8 cellular contexts compared by ENCODE assay signal in the genomic region with DNA sequence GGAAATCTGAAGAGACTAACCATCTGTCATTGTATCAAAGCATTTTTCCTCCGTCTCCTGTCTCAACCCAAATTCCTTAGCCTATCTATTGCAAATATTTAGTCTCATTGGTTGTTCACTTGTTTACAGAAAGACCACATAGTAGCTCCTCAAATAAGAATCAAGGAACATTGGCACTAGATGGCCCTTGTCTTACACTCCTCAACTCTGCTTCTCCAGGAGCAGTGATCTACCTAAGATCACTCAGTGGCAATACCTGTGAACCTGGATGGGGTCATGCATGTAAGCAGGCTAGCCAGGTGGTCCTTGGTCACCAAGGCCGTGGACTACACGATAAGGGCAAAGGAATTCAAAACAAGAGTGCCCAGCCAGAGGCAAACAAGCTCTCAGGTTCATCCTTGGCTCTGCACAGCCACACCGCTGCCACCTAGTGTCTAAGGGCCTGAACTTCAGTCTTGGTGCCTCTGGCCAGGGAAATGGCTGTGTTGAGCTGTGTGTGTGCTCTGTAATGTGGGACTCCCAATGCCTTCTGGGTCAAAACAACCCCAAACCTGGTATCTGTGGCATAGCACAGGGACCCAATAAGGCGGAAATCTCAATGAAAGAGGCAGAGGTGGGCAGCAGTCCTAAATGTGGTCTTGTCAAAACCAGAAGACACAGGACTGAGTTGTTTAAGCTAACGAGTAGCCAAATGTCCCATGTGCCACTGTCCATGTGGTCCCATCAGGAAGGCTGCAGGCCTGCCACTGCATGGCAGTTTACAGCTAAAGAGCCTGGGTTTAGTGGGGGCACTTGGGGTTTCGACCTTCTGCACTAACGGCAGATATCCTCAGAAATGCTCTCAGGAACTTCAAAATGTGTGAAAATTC. TPM values are rescaled to one million over a fixed set of nuclear protein-coding genes. Genes with fewer than 3 reads are reported as not detected.
A peak's percentile ranks its signal among the peaks of the same experiment; 100 is the strongest.
DNase-seq lines count a peak whose midpoint lies in the region; ATAC-seq and TF ChIP-seq lines count a peak whose summit lies in the region.

No MANE protein-coding gene starts in this region.

- peaks cover 0 to 4% (median 3%) of the 10 kb centered on the region in 3 donors for H3K4me1 Mint-ChIP-seq in CD8-positive, alpha-beta memory T cell
- no peaks in the 10 kb centered on the region for H3K4me1 Mint-ChIP-seq in activated CD4-positive, alpha-beta T cell treated with anti-CD3 and anti-CD28 coated beads for 36 hours
- peaks cover 53% of the 10 kb centered on the region for H3K4me1 Mint-ChIP-seq in chondrocyte (ENCODE audit: low read depth)

- no peaks in the 10 kb centered on the region for H3K36me3 ChIP-seq in CD8-positive, alpha-beta memory T cell (ENCODE audit: insufficient read depth, low read length)
- H3K36me3 ChIP-seq in liver (ENCODE audit: control insufficient read depth in 4 of 4, insufficient read depth in 3 of 4, low read depth in 1 of 4, low read length in 3 of 4) = peaks cover 0 to 16% (median 9%) of the 10 kb centered on the region in 4 donors

- no peak overlapping the region for H3K4me3 ChIP-seq in CD8-positive, alpha-beta memory T cell (ENCODE audit: low read length)
- no peak overlapping the region for H3K4me3 ChIP-seq in liver (ENCODE audit: low read depth in 1 of 3, low read length in 3 of 3)

- H3K9me3 ChIP-seq in CD8-positive, alpha-beta memory T cell (ENCODE audit: low read length) = no peaks in the 10 kb centered on the region
- no peaks in the 10 kb centered on the region for H3K9me3 ChIP-seq in liver (ENCODE audit: control insufficient read depth in 4 of 4, low read length in 3 of 4)

- CTCF ChIA-PET in CD8-positive, alpha-beta memory T cell (lab: Charles Lee) = interaction anchor here (0.5 to 2.0 kb wide), 16 partner anchors 10 to 386 kb away, joined by 3 to 10 read pairs (median 4); partner anchors contain the start of genes DCAF6 and MPC2
- CTCF ChIA-PET in activated CD4-positive, alpha-beta T cell treated with anti-CD3 and anti-CD28 coated beads for 36 hours (lab: Charles Lee) = interaction anchor here (0.7 to 3.5 kb wide), 57 partner anchors 10 to 329 kb away, joined by 3 to 41 read pairs (median 4); partner anchors contain the start of gene ADCY10

- DNase-seq in CD8-positive, alpha-beta memory T cell = peak; percentile 34 to 70 (median 41)
- DNase-seq in NCI-H524 (lab: John Stamatoyannopoulos, UW) = peak; percentile 70 to 75
- peak; percentile 84 for DNase-seq in activated CD4-positive, alpha-beta T cell treated with anti-CD3 and anti-CD28 coated beads for 36 hours
- DNase-seq in chondrocyte (ENCODE audit: low spot score) = no peak
- DNase-seq in stimulated activated CD4-positive, alpha-beta T cell treated with anti-CD3 and anti-CD28 coated beads, TNF-alpha, amount 100 ng/mL, for 4 hours (ENCODE audit: low read depth in 3 of 3) = peak; percentile 19 to 46 (median 35)

- no peak overlapping the region for H3K27ac ChIP-seq in CD8-positive, alpha-beta memory T cell (ENCODE audit: low read depth, low read length)
- no peak overlapping the region for H3K27ac ChIP-seq in liver (ENCODE audit: low read depth in 1 of 2, low read length in 2 of 2)

- 54% methylated on average over 8 of the region's 8 CpGs for WGBS in liver

- intact Hi-C loops in activated CD4-positive, alpha-beta T cell treated with anti-CD3 and anti-CD28 coated beads for 36 hours (cut with DNase I, micrococcal nuclease) = loop anchor here (1.0 to 10.0 kb wide), 6 partner anchors 55 to 480 kb away; partner anchors contain the start of genes DCAF6 (in 1 of the 2), GPR161 (in 1 of the 2) and MPC2 (in 1 of the 2)

- POLR2A ChIA-PET in CD8-positive, alpha-beta memory T cell (lab: Charles Lee) = interaction anchor here (0.6 to 0.7 kb wide), 2 partner anchors 100 to 482 kb away, joined by 3 read pairs; no protein-coding TSS in a partner anchor
- POLR2A ChIA-PET in activated CD4-positive, alpha-beta T cell treated with anti-CD3 and anti-CD28 coated beads for 36 hours (lab: Charles Lee) = no interaction called here

- H3K4me1 ChIP-seq in CD8-positive, alpha-beta memory T cell (ENCODE audit: insufficient read depth, low read length) = no peaks in the 10 kb centered on the region
- peaks cover 0 to 8% (median 2%) of the 10 kb centered on the region in 4 donors for H3K4me1 ChIP-seq in liver (ENCODE audit: control insufficient read depth in 4 of 4, insufficient read depth in 4 of 4, low read length in 3 of 4)

- no peak overlapping the region for H3K9ac ChIP-seq in liver (ENCODE audit: low read depth in 1 of 2, low read length in 2 of 2)

- H3K9me3 Mint-ChIP-seq in CD8-positive, alpha-beta memory T cell = no peaks in the 10 kb centered on the region
- no peaks in the 10 kb centered on the region for H3K9me3 Mint-ChIP-seq in activated CD4-positive, alpha-beta T cell treated with anti-CD3 and anti-CD28 coated beads for 36 hours (ENCODE audit: low read depth)
- H3K9me3 Mint-ChIP-seq in chondrocyte (ENCODE audit: low read depth) = no peaks in the 10 kb centered on the region

- H3K36me3 Mint-ChIP-seq in CD8-positive, alpha-beta memory T cell = peaks cover 0 to 8% (median 0%) of the 10 kb centered on the region in 3 donors
- H3K36me3 Mint-ChIP-seq in activated CD4-positive, alpha-beta T cell treated with anti-CD3 and anti-CD28 coated beads for 36 hours (ENCODE audit: low read depth) = no peaks in the 10 kb centered on the region
- peaks cover 11% of the 10 kb centered on the region for H3K36me3 Mint-ChIP-seq in chondrocyte (ENCODE audit: low read depth)

- ATAC-seq in GM19438 (IDR thresholded peaks at IDR 0.05; ENCODE audit: low read depth, unreplicated experiment) (peak; percentile 81), HG03469 (IDR thresholded peaks at IDR 0.05; ENCODE audit: unreplicated experiment) (peak; percentile 76)
- ATAC-seq in activated CD4-positive, alpha-beta T cell treated with anti-CD3 and anti-CD28 coated beads for 36 hours = peak; percentile 92

- H3K27me3 ChIP-seq in CD8-positive, alpha-beta memory T cell (ENCODE audit: insufficient read depth, low read length, poor library complexity, severe bottlenecking) = no peaks in the 10 kb centered on the region
- no peaks in the 10 kb centered on the region for H3K27me3 ChIP-seq in liver (ENCODE audit: control insufficient read depth in 4 of 4, insufficient read depth in 4 of 4, low read length in 3 of 4)

- peak; percentile 93 to 95 for TF ChIP-seq RAD21 in liver (IDR thresholded peaks at IDR 0.05)

- TF ChIP-seq CTCF in chondrocyte (IDR thresholded peaks at IDR 0.05) = peak; percentile 88
- TF ChIP-seq CTCF in liver (IDR thresholded peaks at IDR 0.05; ENCODE audit: low read depth, low read length, missing input control) = peak; percentile 87

- no peak overlapping the region for H3K4me3 Mint-ChIP-seq in CD8-positive, alpha-beta memory T cell
- H3K4me3 Mint-ChIP-seq in activated CD4-positive, alpha-beta T cell treated with anti-CD3 and anti-CD28 coated beads for 36 hours = no peak overlapping the region
- H3K4me3 Mint-ChIP-seq in chondrocyte (ENCODE audit: unreplicated experiment) = no peak overlapping the region

- H3K27ac Mint-ChIP-seq in CD8-positive, alpha-beta memory T cell = peak overlapping the region in 3 of 8 donors; percentile 23 to 64 (median 45)
- peak overlapping the region; percentile 45 for H3K27ac Mint-ChIP-seq in activated CD4-positive, alpha-beta T cell treated with anti-CD3 and anti-CD28 coated beads for 36 hours
- H3K27ac Mint-ChIP-seq in chondrocyte (ENCODE audit: unreplicated experiment) = peak overlapping the region; percentile 35

- no peaks in the 10 kb centered on the region for H3K27me3 Mint-ChIP-seq in CD8-positive, alpha-beta memory T cell
- no peaks in the 10 kb centered on the region for H3K27me3 Mint-ChIP-seq in activated CD4-positive, alpha-beta T cell treated with anti-CD3 and anti-CD28 coated beads for 36 hours
- H3K27me3 Mint-ChIP-seq in chondrocyte (ENCODE audit: low read depth) = no peaks in the 10 kb centered on the region

TF ChIP-seq in liver, 16 proteins besides CTCF, POLR2A, EP300 and RAD21:
- TF ChIP-seq YY1 (IDR thresholded peaks at IDR 0.05) = no peak
- TF ChIP-seq GABPA (IDR thresholded peaks at IDR 0.05 in 1 of 2, conservative IDR thresholded peaks at IDR 0.05 in 1 of 2) = no peak
- peak in 1 of 2 donors; percentile 12 for TF ChIP-seq RXRA (IDR thresholded peaks at IDR 0.05)
- no peak for TF ChIP-seq NR2F2 (IDR thresholded peaks at IDR 0.05)
- peak in 1 of 2 donors; percentile 23 for TF ChIP-seq HNF4A (conservative IDR thresholded peaks at IDR 0.05)
- no peak for TF ChIP-seq JUND (IDR thresholded peaks at IDR 0.05)
- TF ChIP-seq, protein P1, sequence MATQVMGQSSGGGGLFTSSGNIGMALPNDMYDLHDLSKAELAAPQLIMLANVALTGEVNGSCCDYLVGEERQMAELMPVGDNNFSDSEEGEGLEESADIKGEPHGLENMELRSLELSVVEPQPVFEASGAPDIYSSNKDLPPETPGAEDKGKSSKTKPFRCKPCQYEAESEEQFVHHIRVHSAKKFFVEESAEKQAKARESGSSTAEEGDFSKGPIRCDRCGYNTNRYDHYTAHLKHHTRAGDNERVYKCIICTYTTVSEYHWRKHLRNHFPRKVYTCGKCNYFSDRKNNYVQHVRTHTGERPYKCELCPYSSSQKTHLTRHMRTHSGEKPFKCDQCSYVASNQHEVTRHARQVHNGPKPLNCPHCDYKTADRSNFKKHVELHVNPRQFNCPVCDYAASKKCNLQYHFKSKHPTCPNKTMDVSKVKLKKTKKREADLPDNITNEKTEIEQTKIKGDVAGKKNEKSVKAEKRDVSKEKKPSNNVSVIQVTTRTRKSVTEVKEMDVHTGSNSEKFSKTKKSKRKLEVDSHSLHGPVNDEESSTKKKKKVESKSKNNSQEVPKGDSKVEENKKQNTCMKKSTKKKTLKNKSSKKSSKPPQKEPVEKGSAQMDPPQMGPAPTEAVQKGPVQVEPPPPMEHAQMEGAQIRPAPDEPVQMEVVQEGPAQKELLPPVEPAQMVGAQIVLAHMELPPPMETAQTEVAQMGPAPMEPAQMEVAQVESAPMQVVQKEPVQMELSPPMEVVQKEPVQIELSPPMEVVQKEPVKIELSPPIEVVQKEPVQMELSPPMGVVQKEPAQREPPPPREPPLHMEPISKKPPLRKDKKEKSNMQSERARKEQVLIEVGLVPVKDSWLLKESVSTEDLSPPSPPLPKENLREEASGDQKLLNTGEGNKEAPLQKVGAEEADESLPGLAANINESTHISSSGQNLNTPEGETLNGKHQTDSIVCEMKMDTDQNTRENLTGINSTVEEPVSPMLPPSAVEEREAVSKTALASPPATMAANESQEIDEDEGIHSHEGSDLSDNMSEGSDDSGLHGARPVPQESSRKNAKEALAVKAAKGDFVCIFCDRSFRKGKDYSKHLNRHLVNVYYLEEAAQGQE (IDR thresholded peaks at IDR 0.05) = no peak
- no peak for TF ChIP-seq TAF1 (conservative IDR thresholded peaks at IDR 0.05)

RNA-seq across cellular contexts. Expression of gene GPR161, which starts 54.5 kb away (rescaled TPM):
- total RNA-seq in CD8-positive, alpha-beta memory T cell = under 1 TPM; 0.48 to 0.73 TPM
- 0.10 TPM for polyA plus RNA-seq in CD8-positive, alpha-beta memory T cell
- total RNA-seq in activated CD4-positive, alpha-beta T cell treated with anti-CD3 and anti-CD28 coated beads for 36 hours = under 1 TPM; 0.42 to 0.59 TPM
- total RNA-seq in chondrocyte (30.8 to 33.5 TPM (median 32.8 TPM) in 3 replicates), liver (1 to 10 TPM; 1.0 to 1.1 TPM)
- polyA plus RNA-seq in liver = under 1 TPM; 0.33 to 0.46 TPM

Comparison
In these comparisons a context has a peak if more than half of its experiments do, and no peak if none do; other contexts are left out.
1. RNA of gene GPR161, which starts 54.5 kb away (total RNA-seq): 30.8 to 33.5 TPM in chondrocyte; 1.0 to 1.1 TPM in liver, 0.48 to 0.73 TPM in CD8-positive, alpha-beta memory T cell and 0.42 to 0.59 TPM in activated CD4-positive, alpha-beta T cell treated with anti-CD3 and anti-CD28 coated beads for 36 hours; every median in the first group is over 10 times any median in the second.
2. Peak in every context shown above with its lines, with median percentiles within 50 percentile points of each other: ATAC-seq.